In genomic region chr1:82455342-82455741, GRCh38 we compare ENCODE assay signal across 19 cellular contexts.
DNase-seq lines count a peak whose midpoint lies in the region; ATAC-seq and TF ChIP-seq lines count a peak whose summit lies in the region.
"Had no signal": no experiment of that assay in that cellular context is flagged by ENCODE, and none has a peak within 500 bp of the region (broad histone marks: within the 10 kb centered on the region; RNA-seq: fewer than 3 reads in every experiment).

No MANE protein-coding gene starts in this region.

- H3K36me3 Mint-ChIP-seq in activated naive CD8-positive, alpha-beta T cell treated with anti-CD3 and anti-CD28 coated beads, Interleukin-2, amount 10 ng/mL, durations not matched to agents 7 days and 5 days, result no peaks in the 10 kb centered on the region
- H3K36me3 Mint-ChIP-seq in activated naive CD8-positive, alpha-beta T cell treated with anti-CD3 and anti-CD28 coated beads for 36 hours, result peaks cover 3% of the 10 kb centered on the region
- H3K36me3 Mint-ChIP-seq in activated T-helper 1 cell treated with anti-CD3 and anti-CD28 coated beads, Interleukin-12 subunit alpha, Interleukin-12 subunit beta, Interleukin-2, Interleukin-4 antibody, amounts not matched to agents 30 ng/mL and 10 ng/mL and 1 ng/mL, durations not matched to agents 14 hours and 24 hours and 36 hours (ENCODE audit: low read depth), result no peaks in the 10 kb centered on the region

- TF ChIP-seq CTCF in lung (IDR thresholded peaks at IDR 0.05; ENCODE audit: control extremely low read depth, extremely low read depth) (no peak), brain microvascular endothelial cell (IDR thresholded peaks at IDR 0.05; ENCODE audit: low read depth, low read length, missing control alignments) (no peak)

- H3K4me3 ChIP-seq in lung (peak overlapping the region; percentile 27), brain microvascular endothelial cell (ENCODE audit: low read depth, low read length) (no peak overlapping the region)
- H3K4me3 ChIP-seq: PC-9 had no signal

- H3K27me3 Mint-ChIP-seq in activated naive CD8-positive, alpha-beta T cell treated with anti-CD3 and anti-CD28 coated beads, Interleukin-2, amount 10 ng/mL, durations not matched to agents 7 days and 5 days, result no peaks in the 10 kb centered on the region
- H3K27me3 Mint-ChIP-seq in activated naive CD8-positive, alpha-beta T cell treated with anti-CD3 and anti-CD28 coated beads for 36 hours, result peaks cover 3% of the 10 kb centered on the region
- H3K27me3 Mint-ChIP-seq in activated T-helper 1 cell treated with anti-CD3 and anti-CD28 coated beads, Interleukin-12 subunit alpha, Interleukin-12 subunit beta, Interleukin-2, Interleukin-4 antibody, amounts not matched to agents 30 ng/mL and 10 ng/mL and 1 ng/mL, durations not matched to agents 14 hours and 24 hours and 36 hours (ENCODE audit: insufficient read depth), result no peaks in the 10 kb centered on the region
- no peaks in the 10 kb centered on the region for H3K27me3 Mint-ChIP-seq in stimulated activated naive CD8-positive, alpha-beta T cell treated with anti-CD3 and anti-CD28 coated beads, Interleukin-15, amount 100 ng/mL, for 72 hours

- no peak for DNase-seq in activated naive CD8-positive, alpha-beta T cell treated with anti-CD3 and anti-CD28 coated beads, Interleukin-2, amount 10 ng/mL, durations not matched to agents 7 days and 5 days
- DNase-seq in activated naive CD8-positive, alpha-beta T cell treated with anti-CD3 and anti-CD28 coated beads for 36 hours, result no peak
- DNase-seq in activated T-helper 1 cell treated with anti-CD3 and anti-CD28 coated beads, Interleukin-12 subunit alpha, Interleukin-12 subunit beta, Interleukin-2, Interleukin-4 antibody, amounts not matched to agents 30 ng/mL and 10 ng/mL and 1 ng/mL, durations not matched to agents 14 hours and 24 hours and 36 hours (ENCODE audit: low spot score), result no peak
- DNase-seq in lung (ENCODE audit: low spot score) (no peak), brain microvascular endothelial cell (no peak), kidney tubule cell (ENCODE audit: low spot score) (no peak), NCI-H1694 (lab: John Stamatoyannopoulos, UW) (no peak)
- no peak for DNase-seq in stimulated activated naive CD8-positive, alpha-beta T cell treated with anti-CD3 and anti-CD28 coated beads, Interleukin-15, amount 100 ng/mL, for 72 hours
- DNase-seq: DMS79, H7, Kasumi-1, NCI-H1092, NCI-H1436 treated with DMSO at 0.1 percent for 48 hours, NCI-H2029, NCI-H2227 treated with DMSO at 0.1 percent for 48 hours, NCI-H510A, PC-9, RPMI8226, SHP77 had no signal

- intact Hi-C loops in activated T-helper 1 cell treated with anti-CD3 and anti-CD28 coated beads, Interleukin-12 subunit alpha, Interleukin-12 subunit beta, Interleukin-2, Interleukin-4 antibody, amounts not matched to agents 30 ng/mL and 10 ng/mL and 1 ng/mL, durations not matched to agents 14 hours and 24 hours and 36 hours (cut with micrococcal nuclease), result no loop called here

- H3K4me3 Mint-ChIP-seq in activated naive CD8-positive, alpha-beta T cell treated with anti-CD3 and anti-CD28 coated beads, Interleukin-2, amount 10 ng/mL, durations not matched to agents 7 days and 5 days, result no peak overlapping the region
- H3K4me3 Mint-ChIP-seq in activated naive CD8-positive, alpha-beta T cell treated with anti-CD3 and anti-CD28 coated beads for 36 hours, result no peak overlapping the region
- no peak overlapping the region for H3K4me3 Mint-ChIP-seq in activated T-helper 1 cell treated with anti-CD3 and anti-CD28 coated beads, Interleukin-12 subunit alpha, Interleukin-12 subunit beta, Interleukin-2, Interleukin-4 antibody, amounts not matched to agents 30 ng/mL and 10 ng/mL and 1 ng/mL, durations not matched to agents 14 hours and 24 hours and 36 hours
- H3K4me3 Mint-ChIP-seq in stimulated activated naive CD8-positive, alpha-beta T cell treated with anti-CD3 and anti-CD28 coated beads, Interleukin-15, amount 100 ng/mL, for 72 hours, result no peak overlapping the region

- H3K36me3 ChIP-seq in lung (ENCODE audit: control insufficient read depth in 2 of 2, insufficient read depth in 2 of 2, low read length in 2 of 2) (no peaks in the 10 kb centered on the region), brain microvascular endothelial cell (replicated peaks) (no peaks in the 10 kb centered on the region)

- H3K27ac ChIP-seq in lung (ENCODE audit: low read depth in 1 of 2, low read length in 1 of 2) (no peak overlapping the region), brain microvascular endothelial cell (no peak overlapping the region)
- H3K27ac ChIP-seq: PC-9 had no signal

- peak overlapping the region; percentile 60 for H3K27ac Mint-ChIP-seq in activated naive CD8-positive, alpha-beta T cell treated with anti-CD3 and anti-CD28 coated beads, Interleukin-2, amount 10 ng/mL, durations not matched to agents 7 days and 5 days
- no peak overlapping the region for H3K27ac Mint-ChIP-seq in activated naive CD8-positive, alpha-beta T cell treated with anti-CD3 and anti-CD28 coated beads for 36 hours
- H3K27ac Mint-ChIP-seq in activated T-helper 1 cell treated with anti-CD3 and anti-CD28 coated beads, Interleukin-12 subunit alpha, Interleukin-12 subunit beta, Interleukin-2, Interleukin-4 antibody, amounts not matched to agents 30 ng/mL and 10 ng/mL and 1 ng/mL, durations not matched to agents 14 hours and 24 hours and 36 hours, result peak overlapping the region; percentile 9
- H3K27ac Mint-ChIP-seq in stimulated activated naive CD8-positive, alpha-beta T cell treated with anti-CD3 and anti-CD28 coated beads, Interleukin-15, amount 100 ng/mL, for 72 hours, result no peak overlapping the region

- 47 to 65% methylated on average over 1 of the region's 1 CpG for WGBS in lung, 2 donors

- H3K9me3 ChIP-seq in lung (ENCODE audit: control insufficient read depth in 2 of 2, insufficient read depth in 1 of 2, low read length in 1 of 2), result peaks cover 0 to 4% of the 10 kb centered on the region in 2 donors

- H3K4me1 Mint-ChIP-seq in activated naive CD8-positive, alpha-beta T cell treated with anti-CD3 and anti-CD28 coated beads, Interleukin-2, amount 10 ng/mL, durations not matched to agents 7 days and 5 days, result peaks cover 8% of the 10 kb centered on the region
- H3K4me1 Mint-ChIP-seq in activated naive CD8-positive, alpha-beta T cell treated with anti-CD3 and anti-CD28 coated beads for 36 hours, result no peaks in the 10 kb centered on the region
- H3K4me1 Mint-ChIP-seq in activated T-helper 1 cell treated with anti-CD3 and anti-CD28 coated beads, Interleukin-12 subunit alpha, Interleukin-12 subunit beta, Interleukin-2, Interleukin-4 antibody, amounts not matched to agents 30 ng/mL and 10 ng/mL and 1 ng/mL, durations not matched to agents 14 hours and 24 hours and 36 hours (ENCODE audit: low read depth), result peaks cover 11% of the 10 kb centered on the region
- peaks cover 4% of the 10 kb centered on the region for H3K4me1 Mint-ChIP-seq in stimulated activated naive CD8-positive, alpha-beta T cell treated with anti-CD3 and anti-CD28 coated beads, Interleukin-15, amount 100 ng/mL, for 72 hours

- POLR2A ChIA-PET in activated naive CD8-positive, alpha-beta T cell treated with anti-CD3 and anti-CD28 coated beads, Interleukin-2, amount 10 ng/mL, durations not matched to agents 7 days and 5 days (lab: Charles Lee), result no interaction called here

- in situ Hi-C loops in brain microvascular endothelial cell (cut with HindIII; ENCODE audit: low pct_ligation_motif_present, low sequenced_read_pairs), result no loop called here

- no peaks in the 10 kb centered on the region for H3K27me3 ChIP-seq in lung (ENCODE audit: control insufficient read depth, insufficient read depth)
- H3K27me3 ChIP-seq in brain microvascular endothelial cell (replicated peaks), result no peaks in the 10 kb centered on the region

- H3K9me3 Mint-ChIP-seq in activated naive CD8-positive, alpha-beta T cell treated with anti-CD3 and anti-CD28 coated beads, Interleukin-2, amount 10 ng/mL, durations not matched to agents 7 days and 5 days, result peaks cover 16% of the 10 kb centered on the region
- H3K9me3 Mint-ChIP-seq in activated naive CD8-positive, alpha-beta T cell treated with anti-CD3 and anti-CD28 coated beads for 36 hours, result peaks cover 8% of the 10 kb centered on the region
- H3K9me3 Mint-ChIP-seq in activated T-helper 1 cell treated with anti-CD3 and anti-CD28 coated beads, Interleukin-12 subunit alpha, Interleukin-12 subunit beta, Interleukin-2, Interleukin-4 antibody, amounts not matched to agents 30 ng/mL and 10 ng/mL and 1 ng/mL, durations not matched to agents 14 hours and 24 hours and 36 hours, result peaks cover 9% of the 10 kb centered on the region
- H3K9me3 Mint-ChIP-seq in stimulated activated naive CD8-positive, alpha-beta T cell treated with anti-CD3 and anti-CD28 coated beads, Interleukin-15, amount 100 ng/mL, for 72 hours, result peaks cover 14 to 21% of the 10 kb centered on the region in 2 donors

- H3K4me1 ChIP-seq in lung (ENCODE audit: control insufficient read depth in 2 of 2, insufficient read depth in 2 of 2, low read length in 2 of 2), result no peaks in the 10 kb centered on the region

- ATAC-seq in activated naive CD8-positive, alpha-beta T cell treated with anti-CD3 and anti-CD28 coated beads, Interleukin-2, amount 10 ng/mL, durations not matched to agents 7 days and 5 days (ENCODE audit: low read depth), result peak; percentile 80
- no peak for ATAC-seq in lung (ENCODE audit: insufficient read depth, low FRiP score)
- peak; percentile 72 for ATAC-seq in stimulated activated naive CD8-positive, alpha-beta T cell treated with anti-CD3 and anti-CD28 coated beads, Interleukin-15, amount 100 ng/mL, for 72 hours

Comparison
In these comparisons a context has a peak if more than half of its experiments do, and no peak if none do; other contexts are left out.
1. H3K27ac Mint-ChIP-seq: peak in activated naive CD8-positive, alpha-beta T cell treated with anti-CD3 and anti-CD28 coated beads, Interleukin-2, amount 10 ng/mL, durations not matched to agents 7 days and 5 days (single experiment) and activated T-helper 1 cell treated with anti-CD3 and anti-CD28 coated beads, Interleukin-12 subunit alpha, Interleukin-12 subunit beta, Interleukin-2, Interleukin-4 antibody, amounts not matched to agents 30 ng/mL and 10 ng/mL and 1 ng/mL, durations not matched to agents 14 hours and 24 hours and 36 hours (single experiment); none in activated naive CD8-positive, alpha-beta T cell treated with anti-CD3 and anti-CD28 coated beads for 36 hours (single experiment) and stimulated activated naive CD8-positive, alpha-beta T cell treated with anti-CD3 and anti-CD28 coated beads, Interleukin-15, amount 100 ng/mL, for 72 hours (0 of 2).